ENCODE assay signal across 1 cellular context in the genomic region with DNA sequence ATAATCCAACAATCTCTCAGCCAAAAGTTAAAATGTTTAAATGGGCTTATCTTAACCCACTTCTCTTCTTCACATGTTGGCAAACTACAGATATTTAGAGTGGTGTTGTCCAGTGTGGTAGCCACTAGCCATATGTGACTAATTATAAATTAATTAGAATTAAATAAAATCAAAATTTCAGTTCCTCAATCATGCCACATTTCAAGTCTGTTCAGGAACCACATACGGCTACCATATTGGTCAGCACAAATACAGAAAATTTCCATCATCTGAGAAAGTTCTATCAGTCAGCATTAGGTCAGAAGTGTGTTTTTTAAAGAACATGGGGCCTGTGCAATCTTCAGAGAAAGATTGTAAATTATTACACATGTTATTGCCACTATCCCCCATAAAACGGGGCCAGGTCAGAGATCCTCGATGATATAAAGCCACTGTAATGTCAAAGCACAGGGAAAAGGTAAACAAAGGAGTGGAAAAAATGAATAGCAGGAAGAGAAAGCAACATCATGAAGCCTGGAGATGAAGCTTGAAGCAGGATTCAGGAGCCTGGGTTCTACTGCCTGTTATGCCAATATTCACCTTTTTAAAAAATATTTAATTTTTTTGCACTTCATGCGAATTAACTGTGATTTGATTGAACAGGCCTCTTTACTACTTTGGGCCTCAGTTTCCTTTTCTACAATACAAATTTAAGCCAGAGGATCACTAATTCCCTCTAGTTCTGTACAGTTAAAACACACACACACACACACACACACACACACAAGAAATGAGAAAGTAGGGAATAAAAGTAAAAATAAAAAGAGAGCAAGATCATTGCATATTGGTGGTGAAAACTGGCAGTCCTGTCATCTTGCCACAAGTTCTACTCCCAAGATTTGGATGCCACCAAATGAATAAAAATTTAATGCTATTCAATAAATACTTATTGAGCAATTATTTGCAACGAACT.
TF ChIP-seq lines count a peak whose summit lies in the region.

No MANE protein-coding gene starts in this region.

TF ChIP-seq in K562, 482 proteins besides CTCF, POLR2A, EP300 and RAD21 (continues in another document):
- TF ChIP-seq ARID1B (IDR thresholded peaks at IDR 0.05) (peak; percentile 41; the same call in 1 of the 2 replicates), SMARCA4 (IDR thresholded peaks at IDR 0.05) (0 out of 2 replicates have a peak, but pooled peaks have one; percentile 60), ZFP36 (IDR thresholded peaks at IDR 0.05; ENCODE audit: low read depth, low read length, partially characterized antibody) (no peak), FOXJ2 (tag; IDR thresholded peaks at IDR 0.05) (peak; percentile 76), MCM3 (IDR thresholded peaks at IDR 0.05) (no peak), CEBPG (CRISPR knock-in tag; IDR thresholded peaks at IDR 0.05) (no peak), CEBPG (tag; conservative IDR thresholded peaks at IDR 0.05 in 1 of 2, IDR thresholded peaks at IDR 0.05 in 1 of 2) (0 out of 4 replicates have a peak, but pooled peaks of 1 of the 2 experiments have one; percentile 21), RBFOX2 (IDR thresholded peaks at IDR 0.05; ENCODE audit: low read depth, low read length) (0 out of 2 replicates have a peak, but pooled peaks have one; percentile 11), ADNP (tag; IDR thresholded peaks at IDR 0.05) (peak; percentile 43; the same call in 1 of the 2 replicates), ZNF696 (CRISPR knock-in tag; conservative IDR thresholded peaks at IDR 0.05) (no peak), SIN3A (IDR thresholded peaks at IDR 0.05; ENCODE audit: borderline replicate concordance in 2 of 2, control insufficient read depth in 1 of 2, low read depth in 2 of 2, low read length in 2 of 2) (no peak), CHD2 (IDR thresholded peaks at IDR 0.05; ENCODE audit: low read depth, low read length) (no peak), NFATC3 (IDR thresholded peaks at IDR 0.05) (peak; percentile 77; the same call in 1 of the 2 replicates), FOXJ3 (CRISPR knock-in tag; IDR thresholded peaks at IDR 0.05) (no peak), NCOA1 (IDR thresholded peaks at IDR 0.05; ENCODE audit: low read depth) (no peak), IRF2 (CRISPR knock-in tag; IDR thresholded peaks at IDR 0.05) (no peak), FOXA1 (IDR thresholded peaks at IDR 0.05; ENCODE audit: borderline replicate concordance) (no peak), TGIF2 (CRISPR knock-in tag; IDR thresholded peaks at IDR 0.05) (no peak), EHMT2 (IDR thresholded peaks at IDR 0.05) (0 out of 2 replicates have a peak, but pooled peaks have one; percentile 29), MEIS2 (IDR thresholded peaks at IDR 0.05; ENCODE audit: partially characterized antibody) (peak; percentile 46), SREBF1 (IDR thresholded peaks at IDR 0.05; ENCODE audit: borderline replicate concordance, low read depth, low read length) (no peak), TEAD4 (IDR thresholded peaks at IDR 0.05; ENCODE audit: low read length) (no peak), TEAD4 (CRISPR knock-in tag; IDR thresholded peaks at IDR 0.05; ENCODE audit: borderline replicate concordance) (no peak), SMARCE1 (IDR thresholded peaks at IDR 0.05) (peak; percentile 54; the same call in 1 of the 2 replicates), FOXK2 (conservative IDR thresholded peaks at IDR 0.05 in 1 of 2, IDR thresholded peaks at IDR 0.05 in 1 of 2; ENCODE audit: low read depth in 2 of 2) (peak; percentile 90 to 94), NFIX (CRISPR knock-in tag; IDR thresholded peaks at IDR 0.05; ENCODE audit: low read depth) (no peak), JUND (IDR thresholded peaks at IDR 0.05; ENCODE audit: borderline replicate concordance, low read depth, low read length) (peak; percentile 48; the same call in 1 of the 2 replicates), JUND (tag; IDR thresholded peaks at IDR 0.05; ENCODE audit: borderline replicate concordance, low read depth, low read length) (peak; percentile 72; the same call in 2 of the 3 replicates), SOX6 (IDR thresholded peaks at IDR 0.05) (no peak)
- TF ChIP-seq, protein P1, sequence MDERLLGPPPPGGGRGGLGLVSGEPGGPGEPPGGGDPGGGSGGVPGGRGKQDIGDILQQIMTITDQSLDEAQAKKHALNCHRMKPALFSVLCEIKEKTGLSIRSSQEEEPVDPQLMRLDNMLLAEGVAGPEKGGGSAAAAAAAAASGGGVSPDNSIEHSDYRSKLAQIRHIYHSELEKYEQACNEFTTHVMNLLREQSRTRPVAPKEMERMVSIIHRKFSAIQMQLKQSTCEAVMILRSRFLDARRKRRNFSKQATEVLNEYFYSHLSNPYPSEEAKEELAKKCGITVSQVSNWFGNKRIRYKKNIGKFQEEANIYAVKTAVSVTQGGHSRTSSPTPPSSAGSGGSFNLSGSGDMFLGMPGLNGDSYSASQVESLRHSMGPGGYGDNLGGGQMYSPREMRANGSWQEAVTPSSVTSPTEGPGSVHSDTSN (CRISPR knock-in tag; IDR thresholded peaks at IDR 0.05; ENCODE audit: low read depth): no peak
- TF ChIP-seq, protein P1 (tag; conservative IDR thresholded peaks at IDR 0.05; ENCODE audit: low read depth): 0 out of 2 replicates have a peak, but pooled peaks have one; percentile 25
- TF ChIP-seq, protein P2, sequence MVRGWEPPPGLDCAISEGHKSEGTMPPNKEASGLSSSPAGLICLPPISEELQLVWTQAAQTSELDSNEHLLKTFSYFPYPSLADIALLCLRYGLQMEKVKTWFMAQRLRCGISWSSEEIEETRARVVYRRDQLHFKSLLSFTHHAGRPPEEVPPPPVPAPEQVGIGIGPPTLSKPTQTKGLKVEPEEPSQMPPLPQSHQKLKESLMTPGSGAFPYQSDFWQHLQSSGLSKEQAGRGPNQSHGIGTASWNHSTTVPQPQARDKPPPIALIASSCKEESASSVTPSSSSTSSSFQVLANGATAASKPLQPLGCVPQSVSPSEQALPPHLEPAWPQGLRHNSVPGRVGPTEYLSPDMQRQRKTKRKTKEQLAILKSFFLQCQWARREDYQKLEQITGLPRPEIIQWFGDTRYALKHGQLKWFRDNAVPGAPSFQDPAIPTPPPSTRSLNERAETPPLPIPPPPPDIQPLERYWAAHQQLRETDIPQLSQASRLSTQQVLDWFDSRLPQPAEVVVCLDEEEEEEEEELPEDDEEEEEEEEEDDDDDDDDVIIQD (CRISPR knock-in tag; IDR thresholded peaks at IDR 0.05): no peak
- TF ChIP-seq, protein P3, sequence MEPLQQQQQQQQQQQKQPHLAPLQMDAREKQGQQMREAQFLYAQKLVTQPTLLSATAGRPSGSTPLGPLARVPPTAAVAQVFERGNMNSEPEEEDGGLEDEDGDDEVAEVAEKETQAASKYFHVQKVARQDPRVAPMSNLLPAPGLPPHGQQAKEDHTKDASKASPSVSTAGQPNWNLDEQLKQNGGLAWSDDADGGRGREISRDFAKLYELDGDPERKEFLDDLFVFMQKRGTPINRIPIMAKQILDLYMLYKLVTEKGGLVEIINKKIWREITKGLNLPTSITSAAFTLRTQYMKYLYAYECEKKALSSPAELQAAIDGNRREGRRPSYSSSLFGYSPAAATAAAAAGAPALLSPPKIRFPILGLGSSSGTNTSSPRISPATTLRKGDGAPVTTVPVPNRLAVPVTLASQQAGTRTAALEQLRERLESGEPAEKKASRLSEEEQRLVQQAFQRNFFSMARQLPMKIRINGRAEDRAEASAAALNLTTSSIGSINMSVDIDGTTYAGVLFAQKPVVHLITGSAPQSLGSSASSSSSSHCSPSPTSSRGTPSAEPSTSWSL (CRISPR knock-in tag; IDR thresholded peaks at IDR 0.05; ENCODE audit: borderline replicate concordance): no peak
- TF ChIP-seq, protein P4, sequence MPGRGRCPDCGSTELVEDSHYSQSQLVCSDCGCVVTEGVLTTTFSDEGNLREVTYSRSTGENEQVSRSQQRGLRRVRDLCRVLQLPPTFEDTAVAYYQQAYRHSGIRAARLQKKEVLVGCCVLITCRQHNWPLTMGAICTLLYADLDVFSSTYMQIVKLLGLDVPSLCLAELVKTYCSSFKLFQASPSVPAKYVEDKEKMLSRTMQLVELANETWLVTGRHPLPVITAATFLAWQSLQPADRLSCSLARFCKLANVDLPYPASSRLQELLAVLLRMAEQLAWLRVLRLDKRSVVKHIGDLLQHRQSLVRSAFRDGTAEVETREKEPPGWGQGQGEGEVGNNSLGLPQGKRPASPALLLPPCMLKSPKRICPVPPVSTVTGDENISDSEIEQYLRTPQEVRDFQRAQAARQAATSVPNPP (IDR thresholded peaks at IDR 0.05; ENCODE audit: borderline replicate concordance, insufficient read depth, insufficient read length): no peak
- TF ChIP-seq, protein P5, sequence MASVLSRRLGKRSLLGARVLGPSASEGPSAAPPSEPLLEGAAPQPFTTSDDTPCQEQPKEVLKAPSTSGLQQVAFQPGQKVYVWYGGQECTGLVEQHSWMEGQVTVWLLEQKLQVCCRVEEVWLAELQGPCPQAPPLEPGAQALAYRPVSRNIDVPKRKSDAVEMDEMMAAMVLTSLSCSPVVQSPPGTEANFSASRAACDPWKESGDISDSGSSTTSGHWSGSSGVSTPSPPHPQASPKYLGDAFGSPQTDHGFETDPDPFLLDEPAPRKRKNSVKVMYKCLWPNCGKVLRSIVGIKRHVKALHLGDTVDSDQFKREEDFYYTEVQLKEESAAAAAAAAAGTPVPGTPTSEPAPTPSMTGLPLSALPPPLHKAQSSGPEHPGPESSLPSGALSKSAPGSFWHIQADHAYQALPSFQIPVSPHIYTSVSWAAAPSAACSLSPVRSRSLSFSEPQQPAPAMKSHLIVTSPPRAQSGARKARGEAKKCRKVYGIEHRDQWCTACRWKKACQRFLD (CRISPR knock-in tag; IDR thresholded peaks at IDR 0.05): no peak
- TF ChIP-seq, protein P6, sequence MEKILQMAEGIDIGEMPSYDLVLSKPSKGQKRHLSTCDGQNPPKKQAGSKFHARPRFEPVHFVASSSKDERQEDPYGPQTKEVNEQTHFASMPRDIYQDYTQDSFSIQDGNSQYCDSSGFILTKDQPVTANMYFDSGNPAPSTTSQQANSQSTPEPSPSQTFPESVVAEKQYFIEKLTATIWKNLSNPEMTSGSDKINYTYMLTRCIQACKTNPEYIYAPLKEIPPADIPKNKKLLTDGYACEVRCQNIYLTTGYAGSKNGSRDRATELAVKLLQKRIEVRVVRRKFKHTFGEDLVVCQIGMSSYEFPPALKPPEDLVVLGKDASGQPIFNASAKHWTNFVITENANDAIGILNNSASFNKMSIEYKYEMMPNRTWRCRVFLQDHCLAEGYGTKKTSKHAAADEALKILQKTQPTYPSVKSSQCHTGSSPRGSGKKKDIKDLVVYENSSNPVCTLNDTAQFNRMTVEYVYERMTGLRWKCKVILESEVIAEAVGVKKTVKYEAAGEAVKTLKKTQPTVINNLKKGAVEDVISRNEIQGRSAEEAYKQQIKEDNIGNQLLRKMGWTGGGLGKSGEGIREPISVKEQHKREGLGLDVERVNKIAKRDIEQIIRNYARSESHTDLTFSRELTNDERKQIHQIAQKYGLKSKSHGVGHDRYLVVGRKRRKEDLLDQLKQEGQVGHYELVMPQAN (IDR thresholded peaks at IDR 0.05; ENCODE audit: borderline replicate concordance): peak; percentile 56; the same call in 1 of the 2 replicates
